ENCODE assay signal across 9 cellular contexts in the genomic region with DNA sequence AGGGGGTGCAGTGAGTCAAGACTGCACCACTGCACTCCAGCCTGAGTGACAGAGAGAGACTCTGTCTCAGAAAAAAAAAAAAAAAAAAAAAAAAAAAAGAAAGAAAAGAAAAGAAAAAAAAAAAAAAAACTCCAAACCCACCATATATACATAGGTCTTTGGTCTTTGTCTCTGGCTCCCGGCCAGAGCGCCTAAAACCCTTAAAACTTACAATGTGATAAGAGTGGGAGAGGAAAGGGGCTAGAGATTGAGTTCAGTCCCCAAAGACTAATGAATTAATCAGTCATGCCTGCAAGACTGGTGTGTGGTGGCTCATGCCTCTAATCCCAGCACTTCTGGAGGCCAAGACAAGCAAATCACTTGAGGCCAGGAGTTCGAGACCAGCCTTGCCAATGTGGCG.
"Had no signal": no experiment of that assay in that cellular context is flagged by ENCODE, and none has a peak within 500 bp of the region (broad histone marks: within the 10 kb centered on the region; RNA-seq: fewer than 3 reads in every experiment).

No MANE protein-coding gene starts in this region.

- H3K4me3 Mint-ChIP-seq: GM23338, H9, HFFc6 had no signal

- H3K27ac ChIP-seq: GM23248 had no signal

- H3K9me3 ChIP-seq: HAP-1 had no signal

- ATAC-seq: GM23338, HCT116 had no signal

- H3K4me1 ChIP-seq: HAP-1 had no signal

- H3K36me3 ChIP-seq: HAP-1 had no signal

- H3K27ac Mint-ChIP-seq: GM23338, H9, HFFc6 had no signal

- DNase-seq: GOT3, H7, H9, HCEC 1CT, HFFc6 had no signal

- H3K9me3 Mint-ChIP-seq: HFFc6 had no signal

- H3K4me3 ChIP-seq: GM23248, GM23338, HAP-1 had no signal
